2 cellular contexts compared by ENCODE assay signal in genomic region chr4:150055467-150055866, GRCh38.
TF ChIP-seq lines count a peak whose summit lies in the region.

No MANE protein-coding gene starts in this region.

TF ChIP-seq in HepG2, 621 proteins besides CTCF, POLR2A, EP300 and RAD21:
- TF ChIP-seq ZNF615 (CRISPR knock-in tag; IDR thresholded peaks at IDR 0.05; ENCODE audit: borderline replicate concordance): no peak
- TF ChIP-seq SETDB1 (CRISPR knock-in tag; IDR thresholded peaks at IDR 0.05; ENCODE audit: borderline replicate concordance): peak; percentile 98
- TF ChIP-seq FOXA1 (IDR thresholded peaks at IDR 0.05): no peak
- TF ChIP-seq FOXA1 (CRISPR knock-in tag; IDR thresholded peaks at IDR 0.05): 0 out of 2 replicates have a peak, but pooled peaks have one; percentile 15
- TF ChIP-seq, protein P1, sequence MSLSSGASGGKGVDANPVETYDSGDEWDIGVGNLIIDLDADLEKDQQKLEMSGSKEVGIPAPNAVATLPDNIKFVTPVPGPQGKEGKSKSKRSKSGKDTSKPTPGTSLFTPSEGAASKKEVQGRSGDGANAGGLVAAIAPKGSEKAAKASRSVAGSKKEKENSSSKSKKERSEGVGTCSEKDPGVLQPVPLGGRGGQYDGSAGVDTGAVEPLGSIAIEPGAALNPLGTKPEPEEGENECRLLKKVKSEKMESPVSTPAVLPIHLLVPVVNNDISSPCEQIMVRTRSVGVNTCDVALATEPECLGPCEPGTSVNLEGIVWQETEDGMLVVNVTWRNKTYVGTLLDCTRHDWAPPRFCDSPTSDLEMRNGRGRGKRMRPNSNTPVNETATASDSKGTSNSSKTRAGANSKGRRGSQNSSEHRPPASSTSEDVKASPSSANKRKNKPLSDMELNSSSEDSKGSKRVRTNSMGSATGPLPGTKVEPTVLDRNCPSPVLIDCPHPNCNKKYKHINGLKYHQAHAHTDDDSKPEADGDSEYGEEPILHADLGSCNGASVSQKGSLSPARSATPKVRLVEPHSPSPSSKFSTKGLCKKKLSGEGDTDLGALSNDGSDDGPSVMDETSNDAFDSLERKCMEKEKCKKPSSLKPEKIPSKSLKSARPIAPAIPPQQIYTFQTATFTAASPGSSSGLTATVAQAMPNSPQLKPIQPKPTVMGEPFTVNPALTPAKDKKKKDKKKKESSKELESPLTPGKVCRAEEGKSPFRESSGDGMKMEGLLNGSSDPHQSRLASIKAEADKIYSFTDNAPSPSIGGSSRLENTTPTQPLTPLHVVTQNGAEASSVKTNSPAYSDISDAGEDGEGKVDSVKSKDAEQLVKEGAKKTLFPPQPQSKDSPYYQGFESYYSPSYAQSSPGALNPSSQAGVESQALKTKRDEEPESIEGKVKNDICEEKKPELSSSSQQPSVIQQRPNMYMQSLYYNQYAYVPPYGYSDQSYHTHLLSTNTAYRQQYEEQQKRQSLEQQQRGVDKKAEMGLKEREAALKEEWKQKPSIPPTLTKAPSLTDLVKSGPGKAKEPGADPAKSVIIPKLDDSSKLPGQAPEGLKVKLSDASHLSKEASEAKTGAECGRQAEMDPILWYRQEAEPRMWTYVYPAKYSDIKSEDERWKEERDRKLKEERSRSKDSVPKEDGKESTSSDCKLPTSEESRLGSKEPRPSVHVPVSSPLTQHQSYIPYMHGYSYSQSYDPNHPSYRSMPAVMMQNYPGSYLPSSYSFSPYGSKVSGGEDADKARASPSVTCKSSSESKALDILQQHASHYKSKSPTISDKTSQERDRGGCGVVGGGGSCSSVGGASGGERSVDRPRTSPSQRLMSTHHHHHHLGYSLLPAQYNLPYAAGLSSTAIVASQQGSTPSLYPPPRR (CRISPR knock-in tag; IDR thresholded peaks at IDR 0.05; ENCODE audit: borderline replicate concordance): 0 out of 2 replicates have a peak, but pooled peaks have one; percentile 18
- TF ChIP-seq, protein P2, sequence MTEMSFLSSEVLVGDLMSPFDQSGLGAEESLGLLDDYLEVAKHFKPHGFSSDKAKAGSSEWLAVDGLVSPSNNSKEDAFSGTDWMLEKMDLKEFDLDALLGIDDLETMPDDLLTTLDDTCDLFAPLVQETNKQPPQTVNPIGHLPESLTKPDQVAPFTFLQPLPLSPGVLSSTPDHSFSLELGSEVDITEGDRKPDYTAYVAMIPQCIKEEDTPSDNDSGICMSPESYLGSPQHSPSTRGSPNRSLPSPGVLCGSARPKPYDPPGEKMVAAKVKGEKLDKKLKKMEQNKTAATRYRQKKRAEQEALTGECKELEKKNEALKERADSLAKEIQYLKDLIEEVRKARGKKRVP (CRISPR knock-in tag; IDR thresholded peaks at IDR 0.05): no peak
- peak; percentile 15; the same call in 1 of the 2 replicates for TF ChIP-seq HNF4A (CRISPR knock-in tag; IDR thresholded peaks at IDR 0.05)
- TF ChIP-seq, protein P3, sequence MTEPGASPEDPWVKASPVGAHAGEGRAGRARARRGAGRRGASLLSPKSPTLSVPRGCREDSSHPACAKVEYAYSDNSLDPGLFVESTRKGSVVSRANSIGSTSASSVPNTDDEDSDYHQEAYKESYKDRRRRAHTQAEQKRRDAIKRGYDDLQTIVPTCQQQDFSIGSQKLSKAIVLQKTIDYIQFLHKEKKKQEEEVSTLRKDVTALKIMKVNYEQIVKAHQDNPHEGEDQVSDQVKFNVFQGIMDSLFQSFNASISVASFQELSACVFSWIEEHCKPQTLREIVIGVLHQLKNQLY (CRISPR knock-in tag; IDR thresholded peaks at IDR 0.05): no peak
- no peak for TF ChIP-seq ZNF232 (CRISPR knock-in tag; IDR thresholded peaks at IDR 0.05; ENCODE audit: borderline replicate concordance)
- peak; percentile 50; the same call in 1 of the 2 replicates for TF ChIP-seq ZNF253 (CRISPR knock-in tag; IDR thresholded peaks at IDR 0.05; ENCODE audit: borderline replicate concordance)
- no peak for TF ChIP-seq ZNF562 (CRISPR knock-in tag; IDR thresholded peaks at IDR 0.05; ENCODE audit: borderline replicate concordance)
- TF ChIP-seq ONECUT2 (CRISPR knock-in tag; IDR thresholded peaks at IDR 0.05): 0 out of 2 replicates have a peak, but pooled peaks have one; percentile 44

TF ChIP-seq in IMR-90, 13 proteins besides CTCF, POLR2A, EP300 and RAD21:
- TF ChIP-seq BHLHE40 (IDR thresholded peaks at IDR 0.05; ENCODE audit: low read depth, low read length) (no peak), RCOR1 (IDR thresholded peaks at IDR 0.05; ENCODE audit: insufficient replicate concordance, low read length) (no peak), CHD1 (IDR thresholded peaks at IDR 0.05; ENCODE audit: low read depth, low read length) (no peak), RFX5 (IDR thresholded peaks at IDR 0.05; ENCODE audit: low read depth, low read length) (no peak), MXI1 (IDR thresholded peaks at IDR 0.05; ENCODE audit: borderline replicate concordance, low read depth, low read length) (no peak), CEBPB (IDR thresholded peaks at IDR 0.05; ENCODE audit: low read depth, low read length) (no peak)
- TF ChIP-seq, protein P4, sequence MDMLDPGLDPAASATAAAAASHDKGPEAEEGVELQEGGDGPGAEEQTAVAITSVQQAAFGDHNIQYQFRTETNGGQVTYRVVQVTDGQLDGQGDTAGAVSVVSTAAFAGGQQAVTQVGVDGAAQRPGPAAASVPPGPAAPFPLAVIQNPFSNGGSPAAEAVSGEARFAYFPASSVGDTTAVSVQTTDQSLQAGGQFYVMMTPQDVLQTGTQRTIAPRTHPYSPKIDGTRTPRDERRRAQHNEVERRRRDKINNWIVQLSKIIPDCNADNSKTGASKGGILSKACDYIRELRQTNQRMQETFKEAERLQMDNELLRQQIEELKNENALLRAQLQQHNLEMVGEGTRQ (IDR thresholded peaks at IDR 0.05; ENCODE audit: low read depth, low read length): no peak
TF ChIP-seq in IMR-90: peak in this region for 0.
